Comparison of ENCODE assay signal across 9 cellular contexts in the genomic region with DNA sequence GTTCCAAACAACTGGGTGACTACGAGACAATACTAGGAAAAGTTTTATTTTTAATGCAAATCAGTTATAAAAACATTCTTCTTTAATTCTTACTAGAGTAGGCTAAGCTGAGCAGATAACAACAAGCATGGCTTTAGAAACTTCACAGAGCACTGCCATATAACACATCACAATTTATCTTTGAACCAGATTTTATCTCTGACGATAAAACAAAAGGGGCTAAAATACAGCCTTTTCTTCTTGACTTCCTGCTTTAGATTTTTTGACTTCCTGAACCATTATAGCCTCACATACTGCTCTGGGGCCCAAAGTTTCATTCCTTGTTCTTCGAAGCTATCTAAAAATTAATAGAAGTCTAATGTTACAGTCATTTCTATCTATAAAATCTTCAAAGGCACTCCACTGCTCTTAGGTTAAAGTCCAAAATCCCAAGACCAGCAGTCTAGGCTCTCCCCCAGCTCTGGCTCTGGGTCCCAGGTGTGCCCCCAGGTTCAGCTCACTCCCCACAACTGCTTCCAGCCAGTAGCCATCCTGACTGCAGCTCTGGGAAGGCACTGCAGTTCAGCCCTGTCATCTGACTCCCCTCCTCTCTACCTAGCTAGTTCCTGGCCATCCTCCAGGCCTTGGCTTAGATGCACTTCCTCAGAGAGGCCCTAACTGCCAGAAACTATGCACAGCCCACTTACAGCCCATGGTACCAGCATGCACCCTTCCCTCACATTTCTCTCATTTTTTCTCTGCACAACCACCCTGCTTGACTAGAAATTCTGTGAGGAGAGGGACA. TPM values are rescaled to one million over a fixed set of nuclear protein-coding genes. Genes with fewer than 3 reads are reported as not detected.
DNase-seq lines count a peak whose midpoint lies in the region; ATAC-seq lines count a peak whose summit lies in the region.
"Had no signal": no experiment of that assay in that cellular context is flagged by ENCODE, and none has a peak within 500 bp of the region (broad histone marks: within the 10 kb centered on the region; RNA-seq: fewer than 3 reads in every experiment).

No MANE protein-coding gene starts in this region.

- peak overlapping the region; percentile 27 for H4K91ac ChIP-seq in mesenchymal stem cell (ENCODE audit: low read length)

- H2BK15ac ChIP-seq in mesenchymal stem cell (ENCODE audit: low read depth, poor library complexity, severe bottlenecking), result no peak overlapping the region

- H3K4me3 Mint-ChIP-seq in activated naive CD8-positive, alpha-beta T cell, result peak overlapping the region; percentile 82

- peaks cover 0 to 78% (median 0%) of the 10 kb centered on the region in 11 experiments; a peak in 5 of 22 replicates for H4K20me1 ChIP-seq in BLaER1 treated with 17β-estradiol and CSF1 and Interleukin-3, amounts not matched to agents 10 nM and 100 nM

- H2BK5ac ChIP-seq in mesenchymal stem cell (ENCODE audit: low read depth, low read length, poor library complexity, severe bottlenecking), result no peak overlapping the region

- H3K9ac ChIP-seq in BLaER1 treated with 17β-estradiol and CSF1 and Interleukin-3, amounts not matched to agents 10 nM and 100 nM, result peak overlapping the region in 9 of 11 experiments; percentile 16 to 83 (median 68); a peak in 15 of 22 replicates
- H3K9ac ChIP-seq in mesenchymal stem cell (ENCODE audit: low read length), result no peak overlapping the region

- ATAC-seq in GM21529 (IDR thresholded peaks at IDR 0.05; ENCODE audit: unreplicated experiment), result no peak
- ATAC-seq in GM19324 (IDR thresholded peaks at IDR 0.05; ENCODE audit: low FRiP score, unreplicated experiment), result no peak
- ATAC-seq in HG02884 (IDR thresholded peaks at IDR 0.05; ENCODE audit: unreplicated experiment), result no peak

- no peak overlapping the region for H3K4me3 ChIP-seq in BLaER1 treated with 17β-estradiol and CSF1 and Interleukin-3, amounts not matched to agents 10 nM and 100 nM
- H3K4me3 ChIP-seq in Jurkat, Clone E6-1 (ENCODE audit: low read length), result 0 out of 2 replicates have a peak overlapping the region, but pooled peaks have one; percentile 7
- H3K4me3 ChIP-seq in mesenchymal stem cell (ENCODE audit: insufficient read depth in 1 of 2, low read depth in 1 of 2, low read length in 2 of 2), result no peak overlapping the region

- H3K9me3 Mint-ChIP-seq in activated naive CD8-positive, alpha-beta T cell (ENCODE audit: low read depth), result no peaks in the 10 kb centered on the region

- DNase-seq in Jurkat, Clone E6-1 (ENCODE audit: low read depth, low spot score), result peak; percentile 70
- no peak for DNase-seq in mesenchymal stem cell
- DNase-seq in stimulated activated naive CD4-positive, alpha-beta T cell treated with Interleukin-2 at 50 U/mL for 16 hours (lab: John Stamatoyannopoulos, UW), result no peak
- DNase-seq: erythroblast had no signal

- H3K27me3 ChIP-seq in BLaER1 treated with 17β-estradiol and CSF1 and Interleukin-3, amounts not matched to agents 10 nM and 100 nM, result no peaks in the 10 kb centered on the region
- H3K27me3 ChIP-seq in mesenchymal stem cell (ENCODE audit: control insufficient read depth in 1 of 2, insufficient read depth in 1 of 2, low read length in 2 of 2), result no peaks in the 10 kb centered on the region

- H3K27ac ChIP-seq in BLaER1 treated with 17β-estradiol and CSF1 and Interleukin-3, amounts not matched to agents 10 nM and 100 nM, result peak overlapping the region in 10 of 11 experiments; percentile 21 to 95 (median 88); a peak in 19 of 22 replicates
- peak overlapping the region; percentile 3 for H3K27ac ChIP-seq in mesenchymal stem cell (ENCODE audit: low read length, poor library complexity, severe bottlenecking)

- H3K27ac Mint-ChIP-seq in activated naive CD8-positive, alpha-beta T cell, result peak overlapping the region; percentile 98

- H2AK5ac ChIP-seq in mesenchymal stem cell (ENCODE audit: low read length, severe bottlenecking), result peak overlapping the region; percentile 43

- no peak overlapping the region for H3K4ac ChIP-seq in mesenchymal stem cell (ENCODE audit: low read depth in 1 of 2, low read length in 2 of 2)

- no peak overlapping the region for H2BK12ac ChIP-seq in mesenchymal stem cell (ENCODE audit: low read length in 2 of 2)

- H3K9me3 ChIP-seq in BLaER1 treated with 17β-estradiol and CSF1 and Interleukin-3, amounts not matched to agents 10 nM and 100 nM (replicated peaks in 1 of 11), result no peaks in the 10 kb centered on the region
- no peaks in the 10 kb centered on the region for H3K9me3 ChIP-seq in mesenchymal stem cell (ENCODE audit: control insufficient read depth, low read length)

- peak overlapping the region; percentile 68 for H4K8ac ChIP-seq in mesenchymal stem cell (ENCODE audit: low read length)

- 80% methylated on average over 2 of the region's 3 CpGs for WGBS in mesenchymal stem cell

- H3K79me1 ChIP-seq in mesenchymal stem cell (replicated peaks; ENCODE audit: low read length, poor library complexity, severe bottlenecking), result peaks cover 19% of the 10 kb centered on the region

- peak overlapping the region; percentile 74 to 98 (median 89) for H3K4me2 ChIP-seq in BLaER1 treated with 17β-estradiol and CSF1 and Interleukin-3, amounts not matched to agents 10 nM and 100 nM
- H3K4me2 ChIP-seq in mesenchymal stem cell (ENCODE audit: low read length, poor library complexity, severe bottlenecking), result no peak overlapping the region

- no peak overlapping the region for H3K14ac ChIP-seq in mesenchymal stem cell (ENCODE audit: low read length in 2 of 2)

- H2AFZ ChIP-seq in mesenchymal stem cell (ENCODE audit: low read depth, low read length), result no peak overlapping the region

- peaks cover 13% of the 10 kb centered on the region for H3K36me3 Mint-ChIP-seq in activated naive CD8-positive, alpha-beta T cell

- H2BK120ac ChIP-seq in mesenchymal stem cell (ENCODE audit: low read depth, low read length), result no peak overlapping the region

- H3K4me1 Mint-ChIP-seq in activated naive CD8-positive, alpha-beta T cell (ENCODE audit: low read depth), result peaks cover 99% of the 10 kb centered on the region

- no peaks in the 10 kb centered on the region for H3K27me3 Mint-ChIP-seq in activated naive CD8-positive, alpha-beta T cell

- peak overlapping the region in 1 of 2 experiments; percentile 79 for H3K18ac ChIP-seq in mesenchymal stem cell (ENCODE audit: low read depth in 1 of 2, low read length in 2 of 2)

- H3K36me3 ChIP-seq in BLaER1 treated with 17β-estradiol and CSF1 and Interleukin-3, amounts not matched to agents 10 nM and 100 nM, result peaks cover 8 to 23% (median 12%) of the 10 kb centered on the region in 11 experiments; a peak in 19 of 22 replicates
- peaks cover 16 to 31% of the 10 kb centered on the region in 2 experiments for H3K36me3 ChIP-seq in mesenchymal stem cell (ENCODE audit: control insufficient read depth in 1 of 2, insufficient read depth in 2 of 2, low read depth in 1 of 2, low read length in 2 of 2)

- peaks cover 98 to 100% (median 100%) of the 10 kb centered on the region in 10 experiments for H3K4me1 ChIP-seq in BLaER1 treated with 17β-estradiol and CSF1 and Interleukin-3, amounts not matched to agents 10 nM and 100 nM
- peaks cover 34% of the 10 kb centered on the region for H3K4me1 ChIP-seq in mesenchymal stem cell (ENCODE audit: control insufficient read depth, insufficient read depth, low read depth, low read length)

- no peak overlapping the region for H3K23ac ChIP-seq in mesenchymal stem cell (ENCODE audit: low read length in 2 of 2)

RNA-seq across cellular contexts. Expression of a gene that starts 25.7 kb away (rescaled TPM):
- polyA plus RNA-seq in Jurkat, Clone E6-1 (2012; ENCODE audit: insufficient read depth, insufficient read length), result 27.6 TPM
- polyA plus RNA-seq in mesenchymal stem cell (2013, experiment 1 of 2), result 43.1 TPM
- polyA plus RNA-seq in mesenchymal stem cell (2013, experiment 2 of 2), result 41.2 TPM

RNA-seq across cellular contexts. Expression of a gene that starts 40.5 kb away (rescaled TPM):
- polyA plus RNA-seq in Jurkat, Clone E6-1 (2012; ENCODE audit: insufficient read depth, insufficient read length), result not detected
- polyA plus RNA-seq in mesenchymal stem cell (2013, experiment 1 of 2), result 0.01 TPM
- polyA plus RNA-seq in mesenchymal stem cell (2013, experiment 2 of 2), result 0.01 TPM
